ENCODE assay signal across 1 cellular context in the genomic region with DNA sequence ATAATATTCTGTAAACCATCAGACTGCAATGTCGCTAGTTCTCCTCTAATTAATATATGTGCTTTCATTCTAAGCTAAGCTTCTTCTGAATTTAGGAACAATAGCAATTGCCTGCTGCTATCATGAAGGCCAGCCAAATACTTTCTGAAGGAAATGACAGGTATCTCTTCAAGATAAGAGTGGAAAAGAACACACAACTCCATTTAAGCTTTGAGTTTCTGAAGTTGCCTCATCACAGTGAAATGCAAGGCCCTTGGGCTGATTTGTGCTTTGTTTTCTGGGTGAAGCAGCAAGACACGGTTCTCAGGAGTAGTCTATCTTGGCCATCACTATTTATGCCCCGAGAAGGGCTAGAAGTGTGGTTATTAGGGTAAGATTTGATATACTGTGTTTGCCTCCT.
A peak's percentile ranks its signal among the peaks of the same experiment; 100 is the strongest.
TF ChIP-seq lines count a peak whose summit lies in the region.

No MANE protein-coding gene starts in this region.

TF ChIP-seq in K562, 482 proteins besides CTCF, POLR2A, EP300 and RAD21 (continued from another document):
- TF ChIP-seq RREB1 (CRISPR knock-in tag; IDR thresholded peaks at IDR 0.05) (no peak), ZSCAN29 (IDR thresholded peaks at IDR 0.05) (no peak), TAF15 (IDR thresholded peaks at IDR 0.05; ENCODE audit: low read depth, low read length) (no peak), ZNF263 (CRISPR knock-in tag; IDR thresholded peaks at IDR 0.05; ENCODE audit: borderline replicate concordance) (no peak), ZNF589 (CRISPR knock-in tag; IDR thresholded peaks at IDR 0.05; ENCODE audit: low read depth) (no peak), NR2C1 (IDR thresholded peaks at IDR 0.05) (no peak), NR2C1 (tag; IDR thresholded peaks at IDR 0.05) (no peak), ZNF347 (CRISPR knock-in tag; IDR thresholded peaks at IDR 0.05; ENCODE audit: low read depth) (no peak), MYNN (IDR thresholded peaks at IDR 0.05) (no peak), MYNN (CRISPR knock-in tag; IDR thresholded peaks at IDR 0.05) (no peak), EHMT2 (IDR thresholded peaks at IDR 0.05) (peak; percentile 64), FOXA1 (IDR thresholded peaks at IDR 0.05; ENCODE audit: borderline replicate concordance) (no peak), ZNF518B (CRISPR knock-in tag; IDR thresholded peaks at IDR 0.05) (no peak), NR4A1 (CRISPR knock-in tag; IDR thresholded peaks at IDR 0.05) (no peak), NR4A1 (tag; IDR thresholded peaks at IDR 0.05) (no peak), MBD2 (IDR thresholded peaks at IDR 0.05; ENCODE audit: borderline replicate concordance, low read depth) (no peak), ZFX (CRISPR knock-in tag; IDR thresholded peaks at IDR 0.05) (no peak), NR0B1 (IDR thresholded peaks at IDR 0.05; ENCODE audit: partially characterized antibody) (no peak), POU5F1 (IDR thresholded peaks at IDR 0.05; ENCODE audit: borderline replicate concordance, low read depth, low read length, partially characterized antibody) (no peak), SMARCA4 (IDR thresholded peaks at IDR 0.05) (peak; percentile 41; the same call in 1 of the 2 replicates), NR3C1 (CRISPR knock-in tag; IDR thresholded peaks at IDR 0.05) (no peak), FOXK1 (CRISPR knock-in tag; IDR thresholded peaks at IDR 0.05; ENCODE audit: borderline replicate concordance) (no peak), NFIX (CRISPR knock-in tag; IDR thresholded peaks at IDR 0.05; ENCODE audit: low read depth) (no peak), NONO (IDR thresholded peaks at IDR 0.05; ENCODE audit: low read depth in 2 of 2, low read length in 1 of 2) (no peak), AFF1 (IDR thresholded peaks at IDR 0.05; ENCODE audit: low read depth in 1 of 2, partially characterized antibody in 2 of 2) (no peak), TRIM24 (IDR thresholded peaks at IDR 0.05) (0 out of 4 replicates have a peak, but pooled peaks of 1 of the 2 experiments have one; percentile 12), ZNF785 (CRISPR knock-in tag; IDR thresholded peaks at IDR 0.05) (no peak), TOE1 (IDR thresholded peaks at IDR 0.05; ENCODE audit: borderline replicate concordance) (no peak), TOE1 (CRISPR knock-in tag; IDR thresholded peaks at IDR 0.05; ENCODE audit: borderline replicate concordance, low read depth) (no peak)
- TF ChIP-seq, protein P1, sequence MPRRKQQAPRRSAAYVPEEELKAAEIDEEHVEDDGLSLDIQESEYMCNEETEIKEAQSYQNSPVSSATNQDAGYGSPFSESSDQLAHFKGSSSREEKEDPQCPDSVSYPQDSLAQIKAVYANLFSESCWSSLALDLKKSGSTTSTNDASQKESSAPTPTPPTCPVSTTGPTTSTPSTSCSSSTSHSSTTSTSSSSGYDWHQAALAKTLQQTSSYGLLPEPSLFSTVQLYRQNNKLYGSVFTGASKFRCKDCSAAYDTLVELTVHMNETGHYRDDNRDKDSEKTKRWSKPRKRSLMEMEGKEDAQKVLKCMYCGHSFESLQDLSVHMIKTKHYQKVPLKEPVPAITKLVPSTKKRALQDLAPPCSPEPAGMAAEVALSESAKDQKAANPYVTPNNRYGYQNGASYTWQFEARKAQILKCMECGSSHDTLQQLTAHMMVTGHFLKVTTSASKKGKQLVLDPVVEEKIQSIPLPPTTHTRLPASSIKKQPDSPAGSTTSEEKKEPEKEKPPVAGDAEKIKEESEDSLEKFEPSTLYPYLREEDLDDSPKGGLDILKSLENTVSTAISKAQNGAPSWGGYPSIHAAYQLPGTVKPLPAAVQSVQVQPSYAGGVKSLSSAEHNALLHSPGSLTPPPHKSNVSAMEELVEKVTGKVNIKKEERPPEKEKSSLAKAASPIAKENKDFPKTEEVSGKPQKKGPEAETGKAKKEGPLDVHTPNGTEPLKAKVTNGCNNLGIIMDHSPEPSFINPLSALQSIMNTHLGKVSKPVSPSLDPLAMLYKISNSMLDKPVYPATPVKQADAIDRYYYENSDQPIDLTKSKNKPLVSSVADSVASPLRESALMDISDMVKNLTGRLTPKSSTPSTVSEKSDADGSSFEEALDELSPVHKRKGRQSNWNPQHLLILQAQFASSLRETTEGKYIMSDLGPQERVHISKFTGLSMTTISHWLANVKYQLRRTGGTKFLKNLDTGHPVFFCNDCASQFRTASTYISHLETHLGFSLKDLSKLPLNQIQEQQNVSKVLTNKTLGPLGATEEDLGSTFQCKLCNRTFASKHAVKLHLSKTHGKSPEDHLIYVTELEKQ (CRISPR knock-in tag; IDR thresholded peaks at IDR 0.05): no peak
- TF ChIP-seq, protein P2, sequence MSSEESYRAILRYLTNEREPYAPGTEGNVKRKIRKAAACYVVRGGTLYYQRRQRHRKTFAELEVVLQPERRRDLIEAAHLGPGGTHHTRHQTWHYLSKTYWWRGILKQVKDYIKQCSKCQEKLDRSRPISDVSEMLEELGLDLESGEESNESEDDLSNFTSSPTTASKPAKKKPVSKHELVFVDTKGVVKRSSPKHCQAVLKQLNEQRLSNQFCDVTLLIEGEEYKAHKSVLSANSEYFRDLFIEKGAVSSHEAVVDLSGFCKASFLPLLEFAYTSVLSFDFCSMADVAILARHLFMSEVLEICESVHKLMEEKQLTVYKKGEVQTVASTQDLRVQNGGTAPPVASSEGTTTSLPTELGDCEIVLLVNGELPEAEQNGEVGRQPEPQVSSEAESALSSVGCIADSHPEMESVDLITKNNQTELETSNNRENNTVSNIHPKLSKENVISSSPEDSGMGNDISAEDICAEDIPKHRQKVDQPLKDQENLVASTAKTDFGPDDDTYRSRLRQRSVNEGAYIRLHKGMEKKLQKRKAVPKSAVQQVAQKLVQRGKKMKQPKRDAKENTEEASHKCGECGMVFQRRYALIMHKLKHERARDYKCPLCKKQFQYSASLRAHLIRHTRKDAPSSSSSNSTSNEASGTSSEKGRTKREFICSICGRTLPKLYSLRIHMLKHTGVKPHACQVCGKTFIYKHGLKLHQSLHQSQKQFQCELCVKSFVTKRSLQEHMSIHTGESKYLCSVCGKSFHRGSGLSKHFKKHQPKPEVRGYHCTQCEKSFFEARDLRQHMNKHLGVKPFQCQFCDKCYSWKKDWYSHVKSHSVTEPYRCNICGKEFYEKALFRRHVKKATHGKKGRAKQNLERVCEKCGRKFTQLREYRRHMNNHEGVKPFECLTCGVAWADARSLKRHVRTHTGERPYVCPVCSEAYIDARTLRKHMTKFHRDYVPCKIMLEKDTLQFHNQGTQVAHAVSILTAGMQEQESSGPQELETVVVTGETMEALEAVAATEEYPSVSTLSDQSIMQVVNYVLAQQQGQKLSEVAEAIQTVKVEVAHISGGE (CRISPR knock-in tag; IDR thresholded peaks at IDR 0.05): no peak
- TF ChIP-seq, protein P3, sequence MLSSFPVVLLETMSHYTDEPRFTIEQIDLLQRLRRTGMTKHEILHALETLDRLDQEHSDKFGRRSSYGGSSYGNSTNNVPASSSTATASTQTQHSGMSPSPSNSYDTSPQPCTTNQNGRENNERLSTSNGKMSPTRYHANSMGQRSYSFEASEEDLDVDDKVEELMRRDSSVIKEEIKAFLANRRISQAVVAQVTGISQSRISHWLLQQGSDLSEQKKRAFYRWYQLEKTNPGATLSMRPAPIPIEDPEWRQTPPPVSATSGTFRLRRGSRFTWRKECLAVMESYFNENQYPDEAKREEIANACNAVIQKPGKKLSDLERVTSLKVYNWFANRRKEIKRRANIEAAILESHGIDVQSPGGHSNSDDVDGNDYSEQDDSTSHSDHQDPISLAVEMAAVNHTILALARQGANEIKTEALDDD (IDR thresholded peaks at IDR 0.05): no peak
